Comparison of ENCODE assay signal across 19 cellular contexts in genomic region chr22:26986884-26987283, GRCh38.
DNase-seq lines count a peak whose midpoint lies in the region; ATAC-seq and TF ChIP-seq lines count a peak whose summit lies in the region.
"Had no signal": no experiment of that assay in that cellular context is flagged by ENCODE, and none has a peak within 500 bp of the region (broad histone marks: within the 10 kb centered on the region; RNA-seq: fewer than 3 reads in every experiment).

No MANE protein-coding gene starts in this region.

- H3K4me3 Mint-ChIP-seq in GM23338: no peak overlapping the region
- H3K4me3 Mint-ChIP-seq: CD14-positive monocyte, HFFc6 had no signal

- no peak overlapping the region for H3K27ac Mint-ChIP-seq in GM23338
- H3K27ac Mint-ChIP-seq: CD14-positive monocyte, HFFc6 had no signal

- H3F3A ChIP-seq in GM23338 (replicated peaks; ENCODE audit: low read depth): no peaks in the 10 kb centered on the region

- H3K9me3 Mint-ChIP-seq in GM23338: no peaks in the 10 kb centered on the region
- H3K9me3 Mint-ChIP-seq: HFFc6 had no signal

- H3K9me2 ChIP-seq in GM23338 (ENCODE audit: insufficient read depth): no peaks in the 10 kb centered on the region; the same call in 1 of the 2 replicates

- no peaks in the 10 kb centered on the region for H3K36me3 Mint-ChIP-seq in GM23338 (ENCODE audit: low read depth)
- H3K36me3 Mint-ChIP-seq: CD14-positive monocyte had no signal

- H3K36me3 ChIP-seq in GM23338 (ENCODE audit: insufficient read depth) (no peaks in the 10 kb centered on the region), SJCRH30 (no peaks in the 10 kb centered on the region), osteoblast (ENCODE audit: insufficient read depth, low read length) (no peaks in the 10 kb centered on the region)
- H3K36me3 ChIP-seq: Peyer's patch had no signal

- H3K79me2 ChIP-seq in GM23338 (replicated peaks; ENCODE audit: insufficient read depth) (no peaks in the 10 kb centered on the region), osteoblast (ENCODE audit: insufficient read depth, low read length) (no peaks in the 10 kb centered on the region)

- H4K20me1 ChIP-seq in GM23338 (replicated peaks; ENCODE audit: insufficient read depth): no peaks in the 10 kb centered on the region
- H4K20me1 ChIP-seq in osteoblast (ENCODE audit: insufficient read depth, low read length): no peaks in the 10 kb centered on the region

- peaks cover 2% of the 10 kb centered on the region for H3K27me3 Mint-ChIP-seq in GM23338 (ENCODE audit: insufficient read depth, low read depth, poor library complexity)

- H3K4me1 ChIP-seq in GM23338 (ENCODE audit: insufficient read depth) (peaks cover 20% of the 10 kb centered on the region), SJCRH30 (peaks cover 18% of the 10 kb centered on the region), osteoblast (ENCODE audit: insufficient read depth, low read length) (no peaks in the 10 kb centered on the region)
- H3K4me1 ChIP-seq: Peyer's patch had no signal

- 0 out of 2 replicates have a peak overlapping the region, but pooled peaks have one; percentile 35 for H3K4me2 ChIP-seq in GM23338
- no peak overlapping the region for H3K4me2 ChIP-seq in osteoblast (ENCODE audit: insufficient read depth, low read length)

- DNase-seq in GM23338 (ENCODE audit: low spot score) (no peak), SJCRH30 (peak; percentile 12 to 42), iPS-NIHi11 (ENCODE audit: low spot score) (peak; percentile 19), osteoblast (ENCODE audit: insufficient read length, low spot score, missing footprints) (peak; percentile 75), DMS79 treated with DMSO at 0.1 percent for 48 hours (lab: John Stamatoyannopoulos, UW) (no peak), EL (no peak), RKO (ENCODE audit: low spot score) (no peak)
- DNase-seq: DMS 273 treated with DMSO at 0.1 percent for 48 hours, GOT3, HFFc6, KG1, NCI-H1436 treated with DMSO at 0.1 percent for 48 hours, NCI-H2081, NCI-H524 treated with DMSO at 0.1 percent for 48 hours, Peyer's patch, Right ventricle myocardium superior had no signal

- peak overlapping the region; percentile 76 for H2AFZ ChIP-seq in GM23338
- H2AFZ ChIP-seq in osteoblast (ENCODE audit: low read length): no peak overlapping the region

- no peaks in the 10 kb centered on the region; the same call in 1 of the 3 replicates for H3K4me1 Mint-ChIP-seq in GM23338
- H3K4me1 Mint-ChIP-seq: CD14-positive monocyte had no signal

- ATAC-seq in GM23338: peak; percentile 43; the same call in 2 of the 3 replicates
- ATAC-seq: HepG2, SK-N-SH treated with all-trans-retinoic acid at 6 μM for 48 hours had no signal

- H3K27ac ChIP-seq in GM23338 (ENCODE audit: low read depth) (no peak overlapping the region), SJCRH30 (peak overlapping the region; percentile 45; the same call in 1 of the 2 replicates), osteoblast (ENCODE audit: low read depth, low read length) (no peak overlapping the region)
- H3K27ac ChIP-seq: Peyer's patch had no signal

- H3K9me3 ChIP-seq in SJCRH30 (replicated peaks) (no peaks in the 10 kb centered on the region; the same call in 1 of the 2 replicates), osteoblast (ENCODE audit: low read depth, low read length) (no peaks in the 10 kb centered on the region)
- H3K9me3 ChIP-seq: Peyer's patch had no signal

- H3K27me3 ChIP-seq in GM23338 (ENCODE audit: insufficient read depth) (no peaks in the 10 kb centered on the region), SJCRH30 (no peaks in the 10 kb centered on the region), osteoblast (ENCODE audit: insufficient read depth, low read length) (peaks cover 29% of the 10 kb centered on the region)
- H3K27me3 ChIP-seq: Peyer's patch had no signal

- H3K4me3 ChIP-seq in GM23338 (no peak overlapping the region), SJCRH30 (peak overlapping the region; percentile 24; the same call in 1 of the 2 replicates), osteoblast (ENCODE audit: insufficient read depth, low read length) (no peak overlapping the region)
- H3K4me3 ChIP-seq: Peyer's patch had no signal

- TF ChIP-seq CTCF in GM23338 (conservative IDR thresholded peaks at IDR 0.05; ENCODE audit: low read depth in 2 of 2): no peak
- no peak for TF ChIP-seq CTCF in osteoblast (IDR thresholded peaks at IDR 0.05; ENCODE audit: extremely low read depth, low read depth, low read length)

TF ChIP-seq in GM23338, 12 proteins besides CTCF, POLR2A, EP300 and RAD21:
- TF ChIP-seq ZNF462 (CRISPR knock-in tag; IDR thresholded peaks at IDR 0.05) (0 out of 2 replicates have a peak, but pooled peaks have one; percentile 20), NANOG (IDR thresholded peaks at IDR 0.05; ENCODE audit: borderline replicate concordance) (no peak)

Comparison
In these comparisons a context has a peak if more than half of its experiments do, and no peak if none do; other contexts are left out.
1. DNase-seq: peak in SJCRH30 (2 of 2), iPS-NIHi11 (single experiment) and osteoblast (single experiment); none in GM23338 (single experiment), DMS79 treated with DMSO at 0.1 percent for 48 hours (single experiment), EL (single experiment) and RKO (single experiment).